Comparison of ENCODE assay signal across 1 cellular context in genomic region chr4:39664828-39665731, GRCh38.
TF ChIP-seq lines count a peak whose summit lies in the region.

No MANE protein-coding gene starts in this region.

TF ChIP-seq in GM23338, 12 proteins besides CTCF, POLR2A, EP300 and RAD21:
- TF ChIP-seq ZNF462 (CRISPR knock-in tag; IDR thresholded peaks at IDR 0.05): no peak
- TF ChIP-seq REST (IDR thresholded peaks at IDR 0.05; ENCODE audit: unreplicated experiment): no peak
- TF ChIP-seq ZNF114 (CRISPR knock-in tag; IDR thresholded peaks at IDR 0.05): no peak
- TF ChIP-seq NANOG (IDR thresholded peaks at IDR 0.05; ENCODE audit: borderline replicate concordance): no peak
- TF ChIP-seq EZH2phosphoT487 (IDR thresholded peaks at IDR 0.05; ENCODE audit: unreplicated experiment): no peak
- TF ChIP-seq STAT1 (IDR thresholded peaks at IDR 0.05; ENCODE audit: unreplicated experiment): no peak
- TF ChIP-seq CREB1 (CRISPR knock-in tag; IDR thresholded peaks at IDR 0.05; ENCODE audit: low read depth): no peak
- no peak for TF ChIP-seq JUNB (IDR thresholded peaks at IDR 0.05; ENCODE audit: unreplicated experiment)
- no peak for TF ChIP-seq ETS1 (IDR thresholded peaks at IDR 0.05)
- TF ChIP-seq ZNF331 (CRISPR knock-in tag; IDR thresholded peaks at IDR 0.05; ENCODE audit: low read depth): no peak
- no peak for TF ChIP-seq POLR2AphosphoS5 (IDR thresholded peaks at IDR 0.05; ENCODE audit: low read depth)
- TF ChIP-seq EZH2 (IDR thresholded peaks at IDR 0.05; ENCODE audit: low read depth, unreplicated experiment): no peak
TF ChIP-seq in GM23338: peak in this region for 0.
